8 cellular contexts compared by ENCODE assay signal in genomic region chr17:34420254-34420766, GRCh38. TPM values are rescaled to one million over a fixed set of nuclear protein-coding genes. Genes with fewer than 3 reads are reported as not detected.
DNase-seq lines count a peak whose midpoint lies in the region; ATAC-seq and TF ChIP-seq lines count a peak whose summit lies in the region.

No MANE protein-coding gene starts in this region.

- intact Hi-C loops in Right ventricle myocardium inferior (cut with DNase I) = loop anchor here (1.0 to 5.0 kb wide), 3 partner anchors 97 to 699 kb away; partner anchors contain the start of gene RAD51D
- intact Hi-C loops in lower lobe of right lung (cut with DNase I) = no loop called here

- no peaks in the 10 kb centered on the region for H3K4me1 ChIP-seq in cardiac muscle cell (ENCODE audit: low read depth)
- no peaks in the 10 kb centered on the region for H3K4me1 ChIP-seq in lower lobe of right lung

- H3K4me3 ChIP-seq in cardiac muscle cell (no peak overlapping the region), choroid plexus epithelial cell (ENCODE audit: low read depth, low read length) (no peak overlapping the region), lower lobe of right lung (no peak overlapping the region)

- TF ChIP-seq CTCF in cardiac muscle cell (IDR thresholded peaks at IDR 0.05; ENCODE audit: low read depth, low read length) (peak; percentile 89), choroid plexus epithelial cell (conservative IDR thresholded peaks at IDR 0.05; ENCODE audit: low read depth, low read length) (peak; percentile 92), lower lobe of right lung (IDR thresholded peaks at IDR 0.05) (peak; percentile 98)

- no peaks in the 10 kb centered on the region for H3K9me3 ChIP-seq in cardiac muscle cell (ENCODE audit: low read depth)
- H3K9me3 ChIP-seq in lower lobe of right lung = no peaks in the 10 kb centered on the region

- no peak for ATAC-seq in Right ventricle myocardium inferior
- peak; percentile 67 to 72 for ATAC-seq in lower lobe of right lung
- ATAC-seq in GM21515 (IDR thresholded peaks at IDR 0.05; ENCODE audit: unreplicated experiment) = no peak

- H3K27ac ChIP-seq in cardiac muscle cell (no peak overlapping the region), lower lobe of right lung (no peak overlapping the region)

- DNase-seq in cardiac muscle cell (ENCODE audit: low read depth in 1 of 2, low spot score in 1 of 2) = peak; percentile 71 to 76
- DNase-seq in Right ventricle myocardium inferior (ENCODE audit: missing footprints) = no peak
- DNase-seq in NCI-H2171 treated with DMSO at 0.1 percent for 48 hours (lab: John Stamatoyannopoulos, UW) = peak; percentile 81
- peak; percentile 41 to 69 for DNase-seq in activated CD4-positive, alpha-beta T cell treated with anti-CD3 and anti-CD28 coated beads for 4 hours
- DNase-seq in choroid plexus epithelial cell (ENCODE audit: low read depth) = peak; percentile 72
- peak; percentile 54 for DNase-seq in lower lobe of right lung
- DNase-seq in stimulated activated CD8-positive, alpha-beta memory T cell treated with anti-CD3 and anti-CD28 coated beads, Interleukin-12 subunit alpha, Interleukin-12 subunit beta, amount 100 ng/mL, for 1 hour (ENCODE audit: low read depth) = peak; percentile 45

- H3K27me3 ChIP-seq in cardiac muscle cell (peaks cover 54% of the 10 kb centered on the region), lower lobe of right lung (ENCODE audit: low read depth) (peaks cover 44% of the 10 kb centered on the region)

- H3K36me3 ChIP-seq in cardiac muscle cell (no peaks in the 10 kb centered on the region), lower lobe of right lung (no peaks in the 10 kb centered on the region)

RNA-seq across cellular contexts. Expression of gene CCL1, which starts 57.3 kb away (rescaled TPM):
- total RNA-seq in cardiac muscle cell (not detected in 2 replicates), Right ventricle myocardium inferior (not detected), lower lobe of right lung (not detected)
- not detected in 2 replicates for polyA plus RNA-seq in cardiac muscle cell

Comparison
In these comparisons a context has a peak if more than half of its experiments do, and no peak if none do; other contexts are left out.
1. ATAC-seq: peak in lower lobe of right lung (2 of 2); none in Right ventricle myocardium inferior (single experiment) and GM21515 (single experiment).
2. Peak in every context shown above with its lines, with median percentiles within 50 percentile points of each other: CTCF ChIP-seq.